ENCODE assay signal across 28 cellular contexts in genomic region chrX:21158678-21159077, GRCh38.
"Had no signal": no experiment of that assay in that cellular context is flagged by ENCODE, and none has a peak within 500 bp of the region (broad histone marks: within the 10 kb centered on the region; RNA-seq: fewer than 3 reads in every experiment).

No MANE protein-coding gene starts in this region.

- H3K27me3 ChIP-seq: colonic mucosa, esophagus muscularis mucosa, foreskin keratinocyte, gastroesophageal sphincter, heart right ventricle, ovary, stomach, thyroid gland, upper lobe of left lung, uterus had no signal

- ATAC-seq: foreskin keratinocyte; gastroesophageal sphincter; heart right ventricle; left colon; lower lobe of right lung; natural killer cell; right lobe of liver; stimulated activated effector memory CD8-positive, alpha-beta T cell treated with anti-CD3 and anti-CD28 coated beads, Interleukin-12 subunit alpha, Interleukin-12 subunit beta, amount 100 ng/mL, for 72 hours had no signal

- H3K27ac ChIP-seq: colonic mucosa, esophagus muscularis mucosa, foreskin keratinocyte, gastroesophageal sphincter, heart right ventricle, left ventricle myocardium inferior, lower lobe of right lung, ovary, right lobe of liver, stomach, thyroid gland, upper lobe of left lung, uterus had no signal

- H3K9me3 ChIP-seq: colonic mucosa, esophagus muscularis mucosa, gastroesophageal sphincter, heart right ventricle, left ventricle myocardium inferior, lower lobe of right lung, ovary, right lobe of liver, stomach, thyroid gland, upper lobe of left lung, uterus had no signal

- H3K36me3 ChIP-seq: colonic mucosa, esophagus muscularis mucosa, gastroesophageal sphincter, heart right ventricle, left ventricle myocardium inferior, lower lobe of right lung, ovary, right lobe of liver, stomach, thyroid gland, upper lobe of left lung, uterus had no signal

- H3K4me3 Mint-ChIP-seq: dendritic cell treated with granulocyte-macrophage colony-stimulating factor and Interleukin-4, amounts not matched to agents 40 ng/mL and 50 ng/mL, for 4 days; immature natural killer cell; natural killer cell; stimulated activated effector memory CD8-positive, alpha-beta T cell treated with anti-CD3 and anti-CD28 coated beads, Interleukin-12 subunit alpha, Interleukin-12 subunit beta, amount 100 ng/mL, for 72 hours had no signal

- DNase-seq: colonic mucosa; effector CD8-positive, alpha-beta T cell; foreskin keratinocyte; glutamatergic neuron; heart right ventricle; hippocampal formation; immature natural killer cell; islet precursor cell; kidney glomerular epithelial cell; left colon; left ventricle myocardium inferior; lower lobe of right lung; natural killer cell; occipital lobe; ovary; right lobe of liver; small intestine; stimulated activated CD4-positive, alpha-beta T cell treated with anti-CD3 and anti-CD28 coated beads, Interleukin-15, amount 100 ng/mL, for 24 hours; stimulated activated CD4-positive, alpha-beta T cell treated with anti-CD3 and anti-CD28 coated beads, Interleukin-2, amount 100 ng/mL, for 48 hours; stimulated activated naive CD4-positive, alpha-beta T cell treated with Interleukin-2 at 50 U/mL for 16 hours; stomach; thyroid gland; upper lobe of left lung; uterus had no signal

- H3K36me3 Mint-ChIP-seq: immature natural killer cell; natural killer cell; stimulated activated effector memory CD8-positive, alpha-beta T cell treated with anti-CD3 and anti-CD28 coated beads, Interleukin-12 subunit alpha, Interleukin-12 subunit beta, amount 100 ng/mL, for 72 hours had no signal

- H3K4me3 ChIP-seq: colonic mucosa, esophagus muscularis mucosa, gastroesophageal sphincter, heart right ventricle, left ventricle myocardium inferior, lower lobe of right lung, ovary, right lobe of liver, stomach, thyroid gland, upper lobe of left lung, uterus had no signal

- H3K27ac Mint-ChIP-seq: dendritic cell treated with granulocyte-macrophage colony-stimulating factor and Interleukin-4, amounts not matched to agents 40 ng/mL and 50 ng/mL, for 4 days; immature natural killer cell; natural killer cell; stimulated activated effector memory CD8-positive, alpha-beta T cell treated with anti-CD3 and anti-CD28 coated beads, Interleukin-12 subunit alpha, Interleukin-12 subunit beta, amount 100 ng/mL, for 72 hours had no signal

- H3K9me3 Mint-ChIP-seq: dendritic cell treated with granulocyte-macrophage colony-stimulating factor and Interleukin-4, amounts not matched to agents 40 ng/mL and 50 ng/mL, for 4 days; stimulated activated effector memory CD8-positive, alpha-beta T cell treated with anti-CD3 and anti-CD28 coated beads, Interleukin-12 subunit alpha, Interleukin-12 subunit beta, amount 100 ng/mL, for 72 hours had no signal

- H3K4me1 ChIP-seq: colonic mucosa, foreskin keratinocyte, lower lobe of right lung, right lobe of liver, stomach, thyroid gland, upper lobe of left lung, uterus had no signal

- H3K4me1 Mint-ChIP-seq: immature natural killer cell; natural killer cell; stimulated activated effector memory CD8-positive, alpha-beta T cell treated with anti-CD3 and anti-CD28 coated beads, Interleukin-12 subunit alpha, Interleukin-12 subunit beta, amount 100 ng/mL, for 72 hours had no signal
